1 cellular context compared by ENCODE assay signal in the genomic region with DNA sequence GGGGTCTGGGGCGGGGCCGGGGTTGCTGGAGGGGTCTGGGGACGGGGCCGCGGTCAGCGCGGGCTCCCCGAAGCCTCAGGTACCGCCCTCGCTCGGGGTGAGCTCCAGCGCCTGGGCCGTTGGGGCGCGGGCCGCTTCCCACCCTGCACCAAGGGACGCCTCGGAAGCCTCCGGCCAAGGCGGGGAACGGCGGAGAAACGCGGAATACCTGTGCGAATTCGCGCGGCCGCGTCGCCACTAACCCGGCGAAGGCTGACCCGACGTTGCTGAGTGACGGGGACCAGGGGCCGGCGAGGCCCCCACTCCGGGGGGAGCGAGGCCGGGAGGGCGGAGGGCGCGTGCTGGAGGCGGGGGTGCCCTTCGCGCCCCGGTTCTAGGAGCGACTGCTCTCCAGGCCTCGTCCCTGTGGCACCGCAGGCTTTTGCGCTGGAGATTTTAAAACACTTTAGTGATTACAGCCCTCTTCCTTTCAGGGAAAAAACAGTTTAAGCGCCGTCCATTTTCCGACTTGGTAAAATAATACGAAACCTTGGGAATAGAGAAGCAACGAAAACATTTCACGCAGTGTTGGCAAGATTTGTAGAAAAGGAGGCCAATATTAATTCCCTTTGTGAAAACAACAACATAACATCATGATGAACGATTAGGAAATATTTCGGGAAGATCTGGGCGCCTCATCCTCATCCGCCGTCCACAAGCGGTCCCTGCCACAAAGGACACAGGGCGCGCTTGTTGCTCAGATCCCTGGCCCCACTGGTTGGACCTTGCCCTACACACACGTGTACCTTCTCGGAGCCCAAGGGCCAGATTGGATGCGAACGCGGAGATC.
TF ChIP-seq lines count a peak whose summit lies in the region.

No MANE protein-coding gene starts in this region.

TF ChIP-seq in HepG2, 621 proteins besides CTCF, POLR2A, EP300 and RAD21 (continued from another document and continues in another):
- TF ChIP-seq, protein P1, sequence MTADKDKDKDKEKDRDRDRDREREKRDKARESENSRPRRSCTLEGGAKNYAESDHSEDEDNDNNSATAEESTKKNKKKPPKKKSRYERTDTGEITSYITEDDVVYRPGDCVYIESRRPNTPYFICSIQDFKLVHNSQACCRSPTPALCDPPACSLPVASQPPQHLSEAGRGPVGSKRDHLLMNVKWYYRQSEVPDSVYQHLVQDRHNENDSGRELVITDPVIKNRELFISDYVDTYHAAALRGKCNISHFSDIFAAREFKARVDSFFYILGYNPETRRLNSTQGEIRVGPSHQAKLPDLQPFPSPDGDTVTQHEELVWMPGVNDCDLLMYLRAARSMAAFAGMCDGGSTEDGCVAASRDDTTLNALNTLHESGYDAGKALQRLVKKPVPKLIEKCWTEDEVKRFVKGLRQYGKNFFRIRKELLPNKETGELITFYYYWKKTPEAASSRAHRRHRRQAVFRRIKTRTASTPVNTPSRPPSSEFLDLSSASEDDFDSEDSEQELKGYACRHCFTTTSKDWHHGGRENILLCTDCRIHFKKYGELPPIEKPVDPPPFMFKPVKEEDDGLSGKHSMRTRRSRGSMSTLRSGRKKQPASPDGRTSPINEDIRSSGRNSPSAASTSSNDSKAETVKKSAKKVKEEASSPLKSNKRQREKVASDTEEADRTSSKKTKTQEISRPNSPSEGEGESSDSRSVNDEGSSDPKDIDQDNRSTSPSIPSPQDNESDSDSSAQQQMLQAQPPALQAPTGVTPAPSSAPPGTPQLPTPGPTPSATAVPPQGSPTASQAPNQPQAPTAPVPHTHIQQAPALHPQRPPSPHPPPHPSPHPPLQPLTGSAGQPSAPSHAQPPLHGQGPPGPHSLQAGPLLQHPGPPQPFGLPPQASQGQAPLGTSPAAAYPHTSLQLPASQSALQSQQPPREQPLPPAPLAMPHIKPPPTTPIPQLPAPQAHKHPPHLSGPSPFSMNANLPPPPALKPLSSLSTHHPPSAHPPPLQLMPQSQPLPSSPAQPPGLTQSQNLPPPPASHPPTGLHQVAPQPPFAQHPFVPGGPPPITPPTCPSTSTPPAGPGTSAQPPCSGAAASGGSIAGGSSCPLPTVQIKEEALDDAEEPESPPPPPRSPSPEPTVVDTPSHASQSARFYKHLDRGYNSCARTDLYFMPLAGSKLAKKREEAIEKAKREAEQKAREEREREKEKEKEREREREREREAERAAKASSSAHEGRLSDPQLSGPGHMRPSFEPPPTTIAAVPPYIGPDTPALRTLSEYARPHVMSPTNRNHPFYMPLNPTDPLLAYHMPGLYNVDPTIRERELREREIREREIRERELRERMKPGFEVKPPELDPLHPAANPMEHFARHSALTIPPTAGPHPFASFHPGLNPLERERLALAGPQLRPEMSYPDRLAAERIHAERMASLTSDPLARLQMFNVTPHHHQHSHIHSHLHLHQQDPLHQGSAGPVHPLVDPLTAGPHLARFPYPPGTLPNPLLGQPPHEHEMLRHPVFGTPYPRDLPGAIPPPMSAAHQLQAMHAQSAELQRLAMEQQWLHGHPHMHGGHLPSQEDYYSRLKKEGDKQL (CRISPR knock-in tag; IDR thresholded peaks at IDR 0.05; ENCODE audit: low read depth): peak; percentile 66; the same call in 1 of the 2 replicates
- TF ChIP-seq ZNF207 (IDR thresholded peaks at IDR 0.05; ENCODE audit: borderline replicate concordance): no peak
- peak; percentile 72 for TF ChIP-seq ESRRA (CRISPR knock-in tag; IDR thresholded peaks at IDR 0.05; ENCODE audit: low read depth)
- peak; percentile 57; the same call in 1 of the 2 replicates for TF ChIP-seq ZNF263 (CRISPR knock-in tag; IDR thresholded peaks at IDR 0.05)
- TF ChIP-seq, protein P2, sequence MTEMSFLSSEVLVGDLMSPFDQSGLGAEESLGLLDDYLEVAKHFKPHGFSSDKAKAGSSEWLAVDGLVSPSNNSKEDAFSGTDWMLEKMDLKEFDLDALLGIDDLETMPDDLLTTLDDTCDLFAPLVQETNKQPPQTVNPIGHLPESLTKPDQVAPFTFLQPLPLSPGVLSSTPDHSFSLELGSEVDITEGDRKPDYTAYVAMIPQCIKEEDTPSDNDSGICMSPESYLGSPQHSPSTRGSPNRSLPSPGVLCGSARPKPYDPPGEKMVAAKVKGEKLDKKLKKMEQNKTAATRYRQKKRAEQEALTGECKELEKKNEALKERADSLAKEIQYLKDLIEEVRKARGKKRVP (CRISPR knock-in tag; IDR thresholded peaks at IDR 0.05): 0 out of 4 replicates have a peak, but pooled peaks of 1 of the 2 experiments have one; percentile 54
- TF ChIP-seq, protein P3, sequence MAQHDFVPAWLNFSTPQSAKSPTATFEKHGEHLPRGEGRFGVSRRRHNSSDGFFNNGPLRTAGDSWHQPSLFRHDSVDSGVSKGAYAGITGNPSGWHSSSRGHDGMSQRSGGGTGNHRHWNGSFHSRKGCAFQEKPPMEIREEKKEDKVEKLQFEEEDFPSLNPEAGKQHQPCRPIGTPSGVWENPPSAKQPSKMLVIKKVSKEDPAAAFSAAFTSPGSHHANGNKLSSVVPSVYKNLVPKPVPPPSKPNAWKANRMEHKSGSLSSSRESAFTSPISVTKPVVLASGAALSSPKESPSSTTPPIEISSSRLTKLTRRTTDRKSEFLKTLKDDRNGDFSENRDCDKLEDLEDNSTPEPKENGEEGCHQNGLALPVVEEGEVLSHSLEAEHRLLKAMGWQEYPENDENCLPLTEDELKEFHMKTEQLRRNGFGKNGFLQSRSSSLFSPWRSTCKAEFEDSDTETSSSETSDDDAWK (CRISPR knock-in tag; IDR thresholded peaks at IDR 0.05): no peak
- TF ChIP-seq, protein P4, sequence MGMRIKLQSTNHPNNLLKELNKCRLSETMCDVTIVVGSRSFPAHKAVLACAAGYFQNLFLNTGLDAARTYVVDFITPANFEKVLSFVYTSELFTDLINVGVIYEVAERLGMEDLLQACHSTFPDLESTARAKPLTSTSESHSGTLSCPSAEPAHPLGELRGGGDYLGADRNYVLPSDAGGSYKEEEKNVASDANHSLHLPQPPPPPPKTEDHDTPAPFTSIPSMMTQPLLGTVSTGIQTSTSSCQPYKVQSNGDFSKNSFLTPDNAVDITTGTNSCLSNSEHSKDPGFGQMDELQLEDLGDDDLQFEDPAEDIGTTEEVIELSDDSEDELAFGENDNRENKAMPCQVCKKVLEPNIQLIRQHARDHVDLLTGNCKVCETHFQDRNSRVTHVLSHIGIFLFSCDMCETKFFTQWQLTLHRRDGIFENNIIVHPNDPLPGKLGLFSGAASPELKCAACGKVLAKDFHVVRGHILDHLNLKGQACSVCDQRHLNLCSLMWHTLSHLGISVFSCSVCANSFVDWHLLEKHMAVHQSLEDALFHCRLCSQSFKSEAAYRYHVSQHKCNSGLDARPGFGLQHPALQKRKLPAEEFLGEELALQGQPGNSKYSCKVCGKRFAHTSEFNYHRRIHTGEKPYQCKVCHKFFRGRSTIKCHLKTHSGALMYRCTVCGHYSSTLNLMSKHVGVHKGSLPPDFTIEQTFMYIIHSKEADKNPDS (CRISPR knock-in tag; IDR thresholded peaks at IDR 0.05): no peak
- TF ChIP-seq NR1H2 (CRISPR knock-in tag; IDR thresholded peaks at IDR 0.05; ENCODE audit: borderline replicate concordance, low read depth): no peak
- no peak for TF ChIP-seq HNRNPUL1 (IDR thresholded peaks at IDR 0.05; ENCODE audit: low read depth, low read length)
- no peak for TF ChIP-seq CBX2 (IDR thresholded peaks at IDR 0.05; ENCODE audit: low read depth, low read length)
- TF ChIP-seq CBX2 (CRISPR knock-in tag; IDR thresholded peaks at IDR 0.05; ENCODE audit: low read depth): no peak
- peak; percentile 73 for TF ChIP-seq RXRA (CRISPR knock-in tag; IDR thresholded peaks at IDR 0.05)
- TF ChIP-seq ZNF44 (CRISPR knock-in tag; IDR thresholded peaks at IDR 0.05): peak; percentile 65; the same call in 1 of the 2 replicates
- peak; percentile 89 for TF ChIP-seq TARDBP (CRISPR knock-in tag; IDR thresholded peaks at IDR 0.05)
- TF ChIP-seq HNF4G (IDR thresholded peaks at IDR 0.05; ENCODE audit: borderline replicate concordance, low read depth, low read length): peak; percentile 98
- peak; percentile 95 for TF ChIP-seq HNF4G (CRISPR knock-in tag; IDR thresholded peaks at IDR 0.05; ENCODE audit: borderline replicate concordance, low read depth)
- TF ChIP-seq ARID3A (IDR thresholded peaks at IDR 0.05; ENCODE audit: low read depth, low read length): no peak
- no peak for TF ChIP-seq DNMT1 (CRISPR knock-in tag; IDR thresholded peaks at IDR 0.05)
- 0 out of 2 replicates have a peak, but pooled peaks have one; percentile 22 for TF ChIP-seq ZNF253 (CRISPR knock-in tag; IDR thresholded peaks at IDR 0.05; ENCODE audit: borderline replicate concordance)
- TF ChIP-seq NFKB2 (CRISPR knock-in tag; IDR thresholded peaks at IDR 0.05; ENCODE audit: borderline replicate concordance): peak; percentile 65; the same call in 1 of the 2 replicates
- TF ChIP-seq ZNF337 (CRISPR knock-in tag; IDR thresholded peaks at IDR 0.05; ENCODE audit: borderline replicate concordance, low read depth): 0 out of 2 replicates have a peak, but pooled peaks have one; percentile 62
- no peak for TF ChIP-seq ZFP62 (CRISPR knock-in tag; IDR thresholded peaks at IDR 0.05)
- TF ChIP-seq, protein P5, sequence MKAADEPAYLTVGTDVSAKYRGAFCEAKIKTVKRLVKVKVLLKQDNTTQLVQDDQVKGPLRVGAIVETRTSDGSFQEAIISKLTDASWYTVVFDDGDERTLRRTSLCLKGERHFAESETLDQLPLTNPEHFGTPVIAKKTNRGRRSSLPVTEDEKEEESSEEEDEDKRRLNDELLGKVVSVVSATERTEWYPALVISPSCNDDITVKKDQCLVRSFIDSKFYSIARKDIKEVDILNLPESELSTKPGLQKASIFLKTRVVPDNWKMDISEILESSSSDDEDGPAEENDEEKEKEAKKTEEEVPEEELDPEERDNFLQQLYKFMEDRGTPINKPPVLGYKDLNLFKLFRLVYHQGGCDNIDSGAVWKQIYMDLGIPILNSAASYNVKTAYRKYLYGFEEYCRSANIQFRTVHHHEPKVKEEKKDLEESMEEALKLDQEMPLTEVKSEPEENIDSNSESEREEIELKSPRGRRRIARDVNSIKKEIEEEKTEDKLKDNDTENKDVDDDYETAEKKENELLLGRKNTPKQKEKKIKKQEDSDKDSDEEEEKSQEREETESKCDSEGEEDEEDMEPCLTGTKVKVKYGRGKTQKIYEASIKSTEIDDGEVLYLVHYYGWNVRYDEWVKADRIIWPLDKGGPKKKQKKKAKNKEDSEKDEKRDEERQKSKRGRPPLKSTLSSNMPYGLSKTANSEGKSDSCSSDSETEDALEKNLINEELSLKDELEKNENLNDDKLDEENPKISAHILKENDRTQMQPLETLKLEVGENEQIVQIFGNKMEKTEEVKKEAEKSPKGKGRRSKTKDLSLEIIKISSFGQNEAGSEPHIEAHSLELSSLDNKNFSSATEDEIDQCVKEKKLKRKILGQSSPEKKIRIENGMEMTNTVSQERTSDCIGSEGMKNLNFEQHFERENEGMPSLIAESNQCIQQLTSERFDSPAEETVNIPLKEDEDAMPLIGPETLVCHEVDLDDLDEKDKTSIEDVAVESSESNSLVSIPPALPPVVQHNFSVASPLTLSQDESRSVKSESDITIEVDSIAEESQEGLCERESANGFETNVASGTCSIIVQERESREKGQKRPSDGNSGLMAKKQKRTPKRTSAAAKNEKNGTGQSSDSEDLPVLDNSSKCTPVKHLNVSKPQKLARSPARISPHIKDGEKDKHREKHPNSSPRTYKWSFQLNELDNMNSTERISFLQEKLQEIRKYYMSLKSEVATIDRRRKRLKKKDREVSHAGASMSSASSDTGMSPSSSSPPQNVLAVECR (CRISPR knock-in tag; IDR thresholded peaks at IDR 0.05; ENCODE audit: borderline replicate concordance): peak; percentile 83; the same call in 1 of the 2 replicates
- TF ChIP-seq TBL1XR1 (IDR thresholded peaks at IDR 0.05; ENCODE audit: borderline replicate concordance, low read length, partially characterized antibody): no peak
- TF ChIP-seq, protein P6, sequence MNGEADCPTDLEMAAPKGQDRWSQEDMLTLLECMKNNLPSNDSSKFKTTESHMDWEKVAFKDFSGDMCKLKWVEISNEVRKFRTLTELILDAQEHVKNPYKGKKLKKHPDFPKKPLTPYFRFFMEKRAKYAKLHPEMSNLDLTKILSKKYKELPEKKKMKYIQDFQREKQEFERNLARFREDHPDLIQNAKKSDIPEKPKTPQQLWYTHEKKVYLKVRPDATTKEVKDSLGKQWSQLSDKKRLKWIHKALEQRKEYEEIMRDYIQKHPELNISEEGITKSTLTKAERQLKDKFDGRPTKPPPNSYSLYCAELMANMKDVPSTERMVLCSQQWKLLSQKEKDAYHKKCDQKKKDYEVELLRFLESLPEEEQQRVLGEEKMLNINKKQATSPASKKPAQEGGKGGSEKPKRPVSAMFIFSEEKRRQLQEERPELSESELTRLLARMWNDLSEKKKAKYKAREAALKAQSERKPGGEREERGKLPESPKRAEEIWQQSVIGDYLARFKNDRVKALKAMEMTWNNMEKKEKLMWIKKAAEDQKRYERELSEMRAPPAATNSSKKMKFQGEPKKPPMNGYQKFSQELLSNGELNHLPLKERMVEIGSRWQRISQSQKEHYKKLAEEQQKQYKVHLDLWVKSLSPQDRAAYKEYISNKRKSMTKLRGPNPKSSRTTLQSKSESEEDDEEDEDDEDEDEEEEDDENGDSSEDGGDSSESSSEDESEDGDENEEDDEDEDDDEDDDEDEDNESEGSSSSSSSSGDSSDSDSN (CRISPR knock-in tag; IDR thresholded peaks at IDR 0.05): peak; percentile 87
